ENCODE assay signal across 1 cellular context in the genomic region with DNA sequence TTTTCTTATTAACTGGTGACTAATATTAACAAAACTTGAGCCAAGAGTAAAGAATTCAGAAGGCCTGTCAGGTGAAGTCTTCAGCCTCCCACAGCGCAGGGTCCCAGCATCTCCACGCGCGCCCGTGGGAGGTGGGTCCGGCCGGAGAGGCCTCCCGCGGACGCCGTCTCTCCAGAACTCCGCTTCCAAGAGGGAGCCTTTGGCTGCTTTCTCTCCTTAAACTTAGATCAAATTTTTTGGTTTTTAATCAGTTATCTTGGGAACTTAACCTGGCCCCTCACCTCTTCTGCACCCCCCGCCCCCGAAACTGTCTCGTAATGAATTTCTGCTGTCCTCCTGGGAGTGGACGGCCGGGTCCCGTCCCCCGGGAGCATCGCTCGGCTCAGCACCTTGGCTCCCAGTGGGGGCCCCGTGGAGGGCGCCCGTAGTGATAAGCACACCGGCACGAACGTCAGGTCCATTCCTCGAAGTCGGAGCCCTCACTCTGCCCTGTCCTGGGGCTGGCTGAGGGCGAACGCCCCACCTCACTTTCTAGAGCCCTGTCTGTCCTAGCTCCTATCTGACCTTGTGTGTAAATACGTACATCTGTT.
TF ChIP-seq lines count a peak whose summit lies in the region.

No MANE protein-coding gene starts in this region.

TF ChIP-seq in SK-N-SH treated with all-trans-retinoic acid at 6 μM for 48 hours, 23 proteins besides CTCF, POLR2A, EP300 and RAD21 (continued from another document):
- TF ChIP-seq, protein P1, sequence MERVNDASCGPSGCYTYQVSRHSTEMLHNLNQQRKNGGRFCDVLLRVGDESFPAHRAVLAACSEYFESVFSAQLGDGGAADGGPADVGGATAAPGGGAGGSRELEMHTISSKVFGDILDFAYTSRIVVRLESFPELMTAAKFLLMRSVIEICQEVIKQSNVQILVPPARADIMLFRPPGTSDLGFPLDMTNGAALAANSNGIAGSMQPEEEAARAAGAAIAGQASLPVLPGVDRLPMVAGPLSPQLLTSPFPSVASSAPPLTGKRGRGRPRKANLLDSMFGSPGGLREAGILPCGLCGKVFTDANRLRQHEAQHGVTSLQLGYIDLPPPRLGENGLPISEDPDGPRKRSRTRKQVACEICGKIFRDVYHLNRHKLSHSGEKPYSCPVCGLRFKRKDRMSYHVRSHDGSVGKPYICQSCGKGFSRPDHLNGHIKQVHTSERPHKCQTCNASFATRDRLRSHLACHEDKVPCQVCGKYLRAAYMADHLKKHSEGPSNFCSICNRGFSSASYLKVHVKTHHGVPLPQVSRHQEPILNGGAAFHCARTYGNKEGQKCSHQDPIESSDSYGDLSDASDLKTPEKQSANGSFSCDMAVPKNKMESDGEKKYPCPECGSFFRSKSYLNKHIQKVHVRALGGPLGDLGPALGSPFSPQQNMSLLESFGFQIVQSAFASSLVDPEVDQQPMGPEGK (CRISPR knock-in tag; IDR thresholded peaks at IDR 0.05; ENCODE audit: borderline replicate concordance) = no peak
- TF ChIP-seq, protein P2, sequence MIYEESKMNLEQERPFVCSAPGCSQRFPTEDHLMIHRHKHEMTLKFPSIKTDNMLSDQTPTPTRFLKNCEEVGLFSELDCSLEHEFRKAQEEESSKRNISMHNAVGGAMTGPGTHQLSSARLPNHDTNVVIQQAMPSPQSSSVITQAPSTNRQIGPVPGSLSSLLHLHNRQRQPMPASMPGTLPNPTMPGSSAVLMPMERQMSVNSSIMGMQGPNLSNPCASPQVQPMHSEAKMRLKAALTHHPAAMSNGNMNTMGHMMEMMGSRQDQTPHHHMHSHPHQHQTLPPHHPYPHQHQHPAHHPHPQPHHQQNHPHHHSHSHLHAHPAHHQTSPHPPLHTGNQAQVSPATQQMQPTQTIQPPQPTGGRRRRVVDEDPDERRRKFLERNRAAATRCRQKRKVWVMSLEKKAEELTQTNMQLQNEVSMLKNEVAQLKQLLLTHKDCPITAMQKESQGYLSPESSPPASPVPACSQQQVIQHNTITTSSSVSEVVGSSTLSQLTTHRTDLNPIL (CRISPR knock-in tag; IDR thresholded peaks at IDR 0.05; ENCODE audit: low read depth) = no peak
- no peak for TF ChIP-seq RARB (CRISPR knock-in tag; IDR thresholded peaks at IDR 0.05)
- TF ChIP-seq, protein P3, sequence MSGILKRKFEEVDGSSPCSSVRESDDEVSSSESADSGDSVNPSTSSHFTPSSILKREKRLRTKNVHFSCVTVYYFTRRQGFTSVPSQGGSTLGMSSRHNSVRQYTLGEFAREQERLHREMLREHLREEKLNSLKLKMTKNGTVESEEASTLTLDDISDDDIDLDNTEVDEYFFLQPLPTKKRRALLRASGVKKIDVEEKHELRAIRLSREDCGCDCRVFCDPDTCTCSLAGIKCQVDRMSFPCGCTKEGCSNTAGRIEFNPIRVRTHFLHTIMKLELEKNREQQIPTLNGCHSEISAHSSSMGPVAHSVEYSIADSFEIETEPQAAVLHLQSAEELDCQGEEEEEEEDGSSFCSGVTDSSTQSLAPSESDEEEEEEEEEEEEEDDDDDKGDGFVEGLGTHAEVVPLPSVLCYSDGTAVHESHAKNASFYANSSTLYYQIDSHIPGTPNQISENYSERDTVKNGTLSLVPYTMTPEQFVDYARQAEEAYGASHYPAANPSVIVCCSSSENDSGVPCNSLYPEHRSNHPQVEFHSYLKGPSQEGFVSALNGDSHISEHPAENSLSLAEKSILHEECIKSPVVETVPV (CRISPR knock-in tag; IDR thresholded peaks at IDR 0.05) = no peak
- TF ChIP-seq, protein P4, sequence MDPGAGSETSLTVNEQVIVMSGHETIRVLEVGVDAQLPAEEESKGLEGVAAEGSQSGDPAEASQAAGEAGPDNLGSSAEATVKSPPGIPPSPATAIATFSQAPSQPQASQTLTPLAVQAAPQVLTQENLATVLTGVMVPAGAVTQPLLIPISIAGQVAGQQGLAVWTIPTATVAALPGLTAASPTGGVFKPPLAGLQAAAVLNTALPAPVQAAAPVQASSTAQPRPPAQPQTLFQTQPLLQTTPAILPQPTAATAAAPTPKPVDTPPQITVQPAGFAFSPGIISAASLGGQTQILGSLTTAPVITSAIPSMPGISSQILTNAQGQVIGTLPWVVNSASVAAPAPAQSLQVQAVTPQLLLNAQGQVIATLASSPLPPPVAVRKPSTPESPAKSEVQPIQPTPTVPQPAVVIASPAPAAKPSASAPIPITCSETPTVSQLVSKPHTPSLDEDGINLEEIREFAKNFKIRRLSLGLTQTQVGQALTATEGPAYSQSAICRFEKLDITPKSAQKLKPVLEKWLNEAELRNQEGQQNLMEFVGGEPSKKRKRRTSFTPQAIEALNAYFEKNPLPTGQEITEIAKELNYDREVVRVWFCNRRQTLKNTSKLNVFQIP (CRISPR knock-in tag; IDR thresholded peaks at IDR 0.05; ENCODE audit: borderline replicate concordance, low read depth) = no peak
